ENCODE assay signal across 9 cellular contexts in genomic region chr3:128994173-128994512, GRCh38. TPM values are rescaled to one million over a fixed set of nuclear protein-coding genes. Genes with fewer than 3 reads are reported as not detected.
A peak's percentile ranks its signal among the peaks of the same experiment; 100 is the strongest.
DNase-seq lines count a peak whose midpoint lies in the region; ATAC-seq and TF ChIP-seq lines count a peak whose summit lies in the region.
"Had no signal": no experiment of that assay in that cellular context is flagged by ENCODE, and none has a peak within 500 bp of the region (broad histone marks: within the 10 kb centered on the region; RNA-seq: fewer than 3 reads in every experiment).

No MANE protein-coding gene starts in this region.

- H3K9me3 Mint-ChIP-seq in IgD-negative memory B cell, result peaks cover 0 to 4% (median 4%) of the 10 kb centered on the region in 3 donors
- no peaks in the 10 kb centered on the region for H3K9me3 Mint-ChIP-seq in dendritic cell treated with granulocyte-macrophage colony-stimulating factor and Interleukin-4, amounts not matched to agents 40 ng/mL and 50 ng/mL, for 4 days
- peaks cover 4% of the 10 kb centered on the region for H3K9me3 Mint-ChIP-seq in nephron progenitor cell

- intact Hi-C loops in dendritic cell treated with granulocyte-macrophage colony-stimulating factor and Interleukin-4, amounts not matched to agents 40 ng/mL and 50 ng/mL, for 4 days (cut with micrococcal nuclease), result no loop called here
- intact Hi-C loops in transverse colon (cut with DNase I; ENCODE audit: low total_unique reads), result no loop called here

- H3K4me1 Mint-ChIP-seq in IgD-negative memory B cell (peaks cover 10 to 13% (median 11%) of the 10 kb centered on the region in 3 donors), nephron progenitor cell (peaks cover 39% of the 10 kb centered on the region)
- peaks cover 41% of the 10 kb centered on the region for H3K4me1 Mint-ChIP-seq in dendritic cell treated with granulocyte-macrophage colony-stimulating factor and Interleukin-4, amounts not matched to agents 40 ng/mL and 50 ng/mL, for 4 days (ENCODE audit: low read depth)

- peaks cover 18% of the 10 kb centered on the region for H3K27me3 ChIP-seq in transverse colon
- H3K27me3 ChIP-seq: SJSA1 had no signal

- WGBS in transverse colon (ENCODE audit: low coverage in 1 of 2), 2 donors, result 2 to 11% methylated on average over 3 to 13 of the region's 13 CpGs

- no peak for TF ChIP-seq EP300 in transverse colon (IDR thresholded peaks at IDR 0.05; ENCODE audit: low read depth)

- H3K4me3 ChIP-seq in AG10803 (ENCODE audit: low read length), result peak overlapping the region; percentile 28; the same call in 1 of the 2 replicates
- peak overlapping the region in 2 of 4 donors; percentile 42 to 52 for H3K4me3 ChIP-seq in transverse colon
- H3K4me3 ChIP-seq: SJSA1 had no signal

- H3K36me3 Mint-ChIP-seq in IgD-negative memory B cell (no peaks in the 10 kb centered on the region), nephron progenitor cell (ENCODE audit: low read depth) (no peaks in the 10 kb centered on the region)
- no peaks in the 10 kb centered on the region for H3K36me3 Mint-ChIP-seq in dendritic cell treated with granulocyte-macrophage colony-stimulating factor and Interleukin-4, amounts not matched to agents 40 ng/mL and 50 ng/mL, for 4 days (ENCODE audit: low read depth)

- H3K27me3 Mint-ChIP-seq in IgD-negative memory B cell (peaks cover 5% of the 10 kb centered on the region), nephron progenitor cell (ENCODE audit: low read depth, poor library complexity) (peaks cover 45% of the 10 kb centered on the region)
- H3K27me3 Mint-ChIP-seq in dendritic cell treated with granulocyte-macrophage colony-stimulating factor and Interleukin-4, amounts not matched to agents 40 ng/mL and 50 ng/mL, for 4 days, result peaks cover 26% of the 10 kb centered on the region

- no peak for ATAC-seq in GM18870 (IDR thresholded peaks at IDR 0.05; ENCODE audit: unreplicated experiment)

- H3K27ac Mint-ChIP-seq in IgD-negative memory B cell (peak overlapping the region in 1 of 3 donors; percentile 80), nephron progenitor cell (no peak overlapping the region)
- H3K27ac Mint-ChIP-seq in dendritic cell treated with granulocyte-macrophage colony-stimulating factor and Interleukin-4, amounts not matched to agents 40 ng/mL and 50 ng/mL, for 4 days, result no peak overlapping the region

- DNase-seq in AG10803 (ENCODE audit: low read depth) (no peak), nephron progenitor cell (no peak), transverse colon (no peak), islet precursor cell (no peak)
- DNase-seq in stimulated activated CD4-positive, alpha-beta T cell treated with anti-CD3 and anti-CD28 coated beads, Interleukin-4, amount 100 ng/mL, for 24 hours, result no peak

- peaks cover 4 to 14% (median 14%) of the 10 kb centered on the region in 4 donors for H3K4me1 ChIP-seq in transverse colon

- TF ChIP-seq POLR2A in transverse colon (IDR thresholded peaks at IDR 0.05), result no peak

- peak overlapping the region; percentile 63 to 90 (median 80) for H3K4me3 Mint-ChIP-seq in IgD-negative memory B cell
- H3K4me3 Mint-ChIP-seq in dendritic cell treated with granulocyte-macrophage colony-stimulating factor and Interleukin-4, amounts not matched to agents 40 ng/mL and 50 ng/mL, for 4 days, result peak overlapping the region; percentile 41
- H3K4me3 Mint-ChIP-seq in nephron progenitor cell, result peak overlapping the region; percentile 78

- no peaks in the 10 kb centered on the region for H3K36me3 ChIP-seq in transverse colon
- H3K36me3 ChIP-seq: SJSA1 had no signal

- no peaks in the 10 kb centered on the region for H3K9me3 ChIP-seq in transverse colon
- H3K9me3 ChIP-seq: SJSA1 had no signal

- in situ Hi-C loops in transverse colon (cut with MboI; ENCODE audit: low pct_ligation_motif_present in 1 of 4, low pct_unique_long_range_greater_than_20kb in 1 of 4, low sequenced_read_pairs in 3 of 4), result no loop called here

- TF ChIP-seq CTCF in AG10803 (conservative IDR thresholded peaks at IDR 0.05; ENCODE audit: low read length) (no peak), nephron progenitor cell (IDR thresholded peaks at IDR 0.05) (no peak), transverse colon (IDR thresholded peaks at IDR 0.05) (no peak)

- no peak overlapping the region for H3K27ac ChIP-seq in transverse colon
- H3K27ac ChIP-seq: SJSA1 had no signal

RNA-seq across cellular contexts. Expression of gene CFAP92, which starts 0.3 kb away (rescaled TPM):
- polyA plus RNA-seq in IgD-negative memory B cell, result not detected
- 1 to 10 TPM in 1 of 4 donors, under 1 TPM in 1, not detected in 2; 0.95 to 1.2 TPM for total RNA-seq in transverse colon

RNA-seq across cellular contexts. Expression of gene EFCC1, which starts 7.0 kb away (rescaled TPM):
- not detected for polyA plus RNA-seq in IgD-negative memory B cell
- total RNA-seq in transverse colon, result 1 to 10 TPM in 3 of 4 donors, under 1 TPM in 1; 0.75 to 2.2 (median 1.7) TPM
